16 cellular contexts compared by ENCODE assay signal in genomic region chr9:109908459-109909390, GRCh38.
DNase-seq lines count a peak whose midpoint lies in the region; ATAC-seq and TF ChIP-seq lines count a peak whose summit lies in the region.
"Had no signal": no experiment of that assay in that cellular context is flagged by ENCODE, and none has a peak within 500 bp of the region (broad histone marks: within the 10 kb centered on the region; RNA-seq: fewer than 3 reads in every experiment).

No MANE protein-coding gene starts in this region.

- H3K4me1 Mint-ChIP-seq in endodermal cell (no peaks in the 10 kb centered on the region), T-helper 17 cell (peaks cover 4% of the 10 kb centered on the region)

- 91 to 100% methylated on average over 6 to 7 of the region's 12 CpGs for WGBS in endodermal cell (ENCODE audit: insufficient coverage in 1 of 2, insufficient read length in 1 of 2), 2 experiments
- WGBS in mesenchymal stem cell = no CpG with 5 or more reads among the region's 12 CpGs

- H3K9me3 Mint-ChIP-seq in endodermal cell = no peaks in the 10 kb centered on the region
- H3K9me3 Mint-ChIP-seq: activated B cell treated with CpG ODN at 0.5 μM for 24 hours had no signal

- POLR2A ChIA-PET in AG04450 (lab: Yijun Ruan, JAX) = interaction anchor here (0.6 to 1.0 kb wide), 2 partner anchors 142 to 180 kb away, joined by 4 read pairs; no protein-coding TSS in a partner anchor

- H2AK5ac ChIP-seq in mesenchymal stem cell (ENCODE audit: low read length, severe bottlenecking) = peak overlapping the region; percentile 38

- no peak overlapping the region for H2BK5ac ChIP-seq in mesenchymal stem cell (ENCODE audit: low read depth, low read length, poor library complexity, severe bottlenecking)

- H3K18ac ChIP-seq in mesenchymal stem cell (ENCODE audit: low read depth in 1 of 2, low read length in 2 of 2) = peak overlapping the region in 1 of 2 experiments; percentile 76

- H3K4me1 ChIP-seq in endodermal cell (ENCODE audit: control insufficient read depth, insufficient read depth, low read length) = no peaks in the 10 kb centered on the region
- peaks cover 14% of the 10 kb centered on the region for H3K4me1 ChIP-seq in mesenchymal stem cell (ENCODE audit: control insufficient read depth, insufficient read depth, low read depth, low read length)

- ATAC-seq in T-helper 17 cell = no peak
- no peak for ATAC-seq in HG03135 (IDR thresholded peaks at IDR 0.05; ENCODE audit: unreplicated experiment)

- peak overlapping the region in 1 of 2 experiments; percentile 13 for H3K4ac ChIP-seq in mesenchymal stem cell (ENCODE audit: low read depth in 1 of 2, low read length in 2 of 2)

- no peak overlapping the region for H3K9ac ChIP-seq in endodermal cell (ENCODE audit: extremely low read depth, low read length, poor library complexity, severe bottlenecking)
- H3K9ac ChIP-seq in mesenchymal stem cell (ENCODE audit: low read length) = no peak overlapping the region

- CTCF ChIA-PET in AG04450 (lab: Charles Lee) = no interaction called here

- H2BK15ac ChIP-seq in mesenchymal stem cell (ENCODE audit: low read depth, poor library complexity, severe bottlenecking) = no peak overlapping the region

- no peak overlapping the region for H3K14ac ChIP-seq in mesenchymal stem cell (ENCODE audit: low read length in 2 of 2)

- H3K27ac ChIP-seq in AG04450 (ENCODE audit: low read depth, low read length) (peak overlapping the region; percentile 71), endodermal cell (ENCODE audit: low read depth, low read length) (no peak overlapping the region), mesenchymal stem cell (ENCODE audit: low read length, poor library complexity, severe bottlenecking) (no peak overlapping the region)
- H3K27ac ChIP-seq: neutrophil had no signal

- H3K36me3 Mint-ChIP-seq in endodermal cell (ENCODE audit: low read depth) (no peaks in the 10 kb centered on the region), T-helper 17 cell (ENCODE audit: low read depth) (no peaks in the 10 kb centered on the region)

- H3K9me3 ChIP-seq in AG04450 (ENCODE audit: control insufficient read depth, insufficient read depth, low read length) (no peaks in the 10 kb centered on the region), endodermal cell (ENCODE audit: control insufficient read depth, low read length) (no peaks in the 10 kb centered on the region), mesenchymal stem cell (ENCODE audit: control insufficient read depth, low read length) (no peaks in the 10 kb centered on the region), T-helper 17 cell (ENCODE audit: control insufficient read depth, low read length, poor library complexity, severe bottlenecking) (no peaks in the 10 kb centered on the region)
- H3K9me3 ChIP-seq: adrenal gland, neutrophil had no signal

- H3K27ac Mint-ChIP-seq in endodermal cell (no peak overlapping the region), T-helper 17 cell (no peak overlapping the region)
- H3K27ac Mint-ChIP-seq: activated B cell treated with CpG ODN at 0.5 μM for 24 hours had no signal

- H3K27me3 ChIP-seq in AG04450 (ENCODE audit: control insufficient read depth, insufficient read depth, low read length) (no peaks in the 10 kb centered on the region), endodermal cell (ENCODE audit: control insufficient read depth, insufficient read depth, low read length, poor library complexity, severe bottlenecking) (no peaks in the 10 kb centered on the region), mesenchymal stem cell (ENCODE audit: control insufficient read depth in 1 of 2, insufficient read depth in 1 of 2, low read length in 2 of 2) (no peaks in the 10 kb centered on the region)
- H3K27me3 ChIP-seq: adrenal gland had no signal

- TF ChIP-seq CTCF in AG04450 (IDR thresholded peaks at IDR 0.05; ENCODE audit: low read depth, low read length) (no peak), endodermal cell (conservative IDR thresholded peaks at IDR 0.05) (no peak)

- peak overlapping the region in 1 of 2 experiments; percentile 44 for H2BK12ac ChIP-seq in mesenchymal stem cell (ENCODE audit: low read length in 2 of 2)

- H4K8ac ChIP-seq in mesenchymal stem cell (ENCODE audit: low read length) = no peak overlapping the region

- peak overlapping the region; percentile 21 for H2BK120ac ChIP-seq in mesenchymal stem cell (ENCODE audit: low read depth, low read length)

- no peak overlapping the region for H3K4me2 ChIP-seq in mesenchymal stem cell (ENCODE audit: low read length, poor library complexity, severe bottlenecking)

- peaks cover 14% of the 10 kb centered on the region for H3K79me1 ChIP-seq in mesenchymal stem cell (replicated peaks; ENCODE audit: low read length, poor library complexity, severe bottlenecking)

- H3K27me3 Mint-ChIP-seq in endodermal cell (ENCODE audit: insufficient read depth) = no peaks in the 10 kb centered on the region
- H3K27me3 Mint-ChIP-seq in T-helper 17 cell = no peaks in the 10 kb centered on the region
- H3K27me3 Mint-ChIP-seq: activated B cell treated with CpG ODN at 0.5 μM for 24 hours had no signal

- no peak overlapping the region for H3K23ac ChIP-seq in mesenchymal stem cell (ENCODE audit: low read length in 2 of 2)

- no peak overlapping the region for H4K91ac ChIP-seq in mesenchymal stem cell (ENCODE audit: low read length)

- H2AFZ ChIP-seq in mesenchymal stem cell (ENCODE audit: low read depth, low read length) = no peak overlapping the region

- peak; percentile 88 for DNase-seq in AG04450 (ENCODE audit: low read depth, low spot score)
- peak; percentile 56 for DNase-seq in M059J (ENCODE audit: low read depth)
- DNase-seq in endodermal cell = peak; percentile 3
- DNase-seq in mesenchymal stem cell = peak; percentile 95
- DNase-seq in OCI-M1 (lab: John Stamatoyannopoulos, UW) = no peak
- no peak for DNase-seq in T-helper 17 cell
- no peak for DNase-seq in activated effector memory CD4-positive, alpha-beta T cell treated with Interleukin-2 at 50 U/mL for 16 hours
- DNase-seq: activated B cell treated with CpG ODN at 0.5 μM for 24 hours; adrenal gland; DMS153; effector memory CD4-positive, alpha-beta T cell; NCI-H2171 treated with DMSO at 0.1 percent for 48 hours; stimulated activated CD4-positive, alpha-beta T cell treated with anti-CD3 and anti-CD28 coated beads, Interleukin-12 subunit alpha, Interleukin-12 subunit beta, amount 100 ng/mL, for 4 hours; trophoblast cell had no signal

- no peaks in the 10 kb centered on the region for H3K36me3 ChIP-seq in endodermal cell (ENCODE audit: control insufficient read depth, insufficient read depth, low read length)
- H3K36me3 ChIP-seq in mesenchymal stem cell (ENCODE audit: control insufficient read depth in 1 of 2, insufficient read depth in 2 of 2, low read depth in 1 of 2, low read length in 2 of 2) = peaks cover 0 to 3% of the 10 kb centered on the region in 2 experiments
- H3K36me3 ChIP-seq: adrenal gland, neutrophil had no signal

- no peak overlapping the region for H3K4me3 ChIP-seq in AG04450 (ENCODE audit: low read depth, low read length)
- H3K4me3 ChIP-seq in endodermal cell (ENCODE audit: low read length) = no peak overlapping the region
- H3K4me3 ChIP-seq in mesenchymal stem cell (ENCODE audit: insufficient read depth in 1 of 2, low read depth in 1 of 2, low read length in 2 of 2) = no peak overlapping the region
- H3K4me3 ChIP-seq: adrenal gland had no signal

- H3K4me3 Mint-ChIP-seq in endodermal cell = no peak overlapping the region
- H3K4me3 Mint-ChIP-seq in T-helper 17 cell = no peak overlapping the region

Comparison
In these comparisons a context has a peak if more than half of its experiments do, and no peak if none do; other contexts are left out.
1. DNase-seq: peak in AG04450 (single experiment), M059J (single experiment), endodermal cell (single experiment) and mesenchymal stem cell (single experiment); none in OCI-M1 (single experiment), T-helper 17 cell (0 of 3) and activated effector memory CD4-positive, alpha-beta T cell treated with Interleukin-2 at 50 U/mL for 16 hours (single experiment).